ENCODE assay signal across 8 cellular contexts in the genomic region with DNA sequence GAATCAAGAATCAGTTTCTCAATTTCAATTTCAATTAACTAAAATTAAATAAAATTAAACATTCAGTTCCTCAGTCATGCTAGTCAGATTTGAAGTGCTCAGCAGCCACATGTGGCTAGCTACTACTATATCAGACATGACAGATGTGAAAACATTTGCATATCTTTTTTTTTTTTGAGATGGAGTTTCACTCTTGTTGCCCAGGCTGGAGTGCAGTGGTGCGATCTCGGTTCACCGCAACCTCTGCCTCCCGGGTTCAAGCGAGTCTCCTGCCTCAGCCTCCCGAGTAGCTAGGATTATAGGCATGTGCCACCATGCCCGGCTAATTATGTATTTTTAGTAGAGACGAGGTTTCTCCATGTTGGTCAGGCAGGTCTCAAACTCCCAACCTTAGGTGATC.
A peak's percentile ranks its signal among the peaks of the same experiment; 100 is the strongest.
DNase-seq lines count a peak whose midpoint lies in the region; ATAC-seq and TF ChIP-seq lines count a peak whose summit lies in the region.
"Not testable (repeated sequence)": the region's sequence is repeated elsewhere in the genome, so short reads cannot be mapped to it uniquely, and the experiment has no call there.

No MANE protein-coding gene starts in this region.

- H3K36me3 Mint-ChIP-seq in stimulated activated naive B cell treated with anti-CD40 and anti-IgM and Interleukin-4, amounts not matched to agents 10 μg/mL and 1 μg/mL and 100 μg/mL, for 72 hours = not testable (repeated sequence)

- H3F3A ChIP-seq in MM.1S (ENCODE audit: insufficient read depth, low read length) = not testable (repeated sequence)

- peaks cover 16% of the 10 kb centered on the region for H3K4me1 ChIP-seq in MM.1S (ENCODE audit: low read length)

- H3K4me1 Mint-ChIP-seq in stimulated activated naive B cell treated with anti-CD40 and anti-IgM and Interleukin-4, amounts not matched to agents 10 μg/mL and 1 μg/mL and 100 μg/mL, for 72 hours = peaks cover 6 to 24% of the 10 kb centered on the region in 2 donors

- H3K36me3 ChIP-seq in MM.1S (replicated peaks; ENCODE audit: insufficient read depth, low read length) = not testable (repeated sequence)

- not testable (repeated sequence) for H3K4me3 Mint-ChIP-seq in stimulated activated naive B cell treated with anti-CD40 and anti-IgM and Interleukin-4, amounts not matched to agents 10 μg/mL and 1 μg/mL and 100 μg/mL, for 72 hours

- TF ChIP-seq CTCF in MM.1S (IDR thresholded peaks at IDR 0.05; ENCODE audit: low read length) = not testable (repeated sequence)

- H3K9me3 Mint-ChIP-seq in stimulated activated naive B cell treated with anti-CD40 and anti-IgM and Interleukin-4, amounts not matched to agents 10 μg/mL and 1 μg/mL and 100 μg/mL, for 72 hours = not testable (repeated sequence)

- DNase-seq in MM.1S = peak; percentile 33
- DNase-seq in stimulated activated naive B cell treated with anti-CD40 and anti-IgM and Interleukin-4, amounts not matched to agents 10 μg/mL and 1 μg/mL and 100 μg/mL, for 72 hours = not testable (repeated sequence)

- H3K9ac ChIP-seq in MM.1S (ENCODE audit: low read length) = not testable (repeated sequence)

- not testable (repeated sequence) for H3K27ac Mint-ChIP-seq in stimulated activated naive B cell treated with anti-CD40 and anti-IgM and Interleukin-4, amounts not matched to agents 10 μg/mL and 1 μg/mL and 100 μg/mL, for 72 hours

- H3K9me2 ChIP-seq in MM.1S (replicated peaks; ENCODE audit: insufficient read depth, low read length) = not testable (repeated sequence)

- H2AFZ ChIP-seq in MM.1S (ENCODE audit: low read length) = not testable (repeated sequence)

- not testable (repeated sequence) for H4K20me1 ChIP-seq in MM.1S (ENCODE audit: insufficient read depth, low read length)

- not testable (repeated sequence) for H3K79me2 ChIP-seq in MM.1S (ENCODE audit: low read length)

- ATAC-seq in GM18505 (IDR thresholded peaks at IDR 0.05; ENCODE audit: unreplicated experiment) (peak; percentile 68), GM19023 (IDR thresholded peaks at IDR 0.05; ENCODE audit: unreplicated experiment) (peak; percentile 59), GM21381 (IDR thresholded peaks at IDR 0.05; ENCODE audit: unreplicated experiment) (peak; percentile 78), HG02571 (IDR thresholded peaks at IDR 0.05; ENCODE audit: unreplicated experiment) (peak; percentile 67), HG02943 (IDR thresholded peaks at IDR 0.05; ENCODE audit: low read depth, unreplicated experiment) (peak; percentile 70), HG03354 (IDR thresholded peaks at IDR 0.05; ENCODE audit: poor library complexity, severe bottlenecking, unreplicated experiment) (peak; percentile 80)
- ATAC-seq in stimulated activated naive B cell treated with anti-CD40 and anti-IgM and Interleukin-4, amounts not matched to agents 10 μg/mL and 1 μg/mL and 100 μg/mL, for 72 hours (replicated peaks) = peak; percentile 65 to 75

- H3K27me3 ChIP-seq in MM.1S (replicated peaks; ENCODE audit: insufficient read depth, low read length) = not testable (repeated sequence)

- TF ChIP-seq POLR2A in GM18505 (IDR thresholded peaks at IDR 0.05; ENCODE audit: borderline replicate concordance, extremely low read depth, insufficient read depth, insufficient read length) = not testable (repeated sequence)

- H3K27ac ChIP-seq in MM.1S (ENCODE audit: low read length) = not testable (repeated sequence)

- H3K4me3 ChIP-seq in MM.1S (ENCODE audit: low read length) = not testable (repeated sequence)

- not testable (repeated sequence) for H3K4me2 ChIP-seq in MM.1S (ENCODE audit: low read depth, low read length)

- H3K9me3 ChIP-seq in MM.1S (replicated peaks; ENCODE audit: insufficient read depth, low read length) = not testable (repeated sequence)

- H3K27me3 Mint-ChIP-seq in stimulated activated naive B cell treated with anti-CD40 and anti-IgM and Interleukin-4, amounts not matched to agents 10 μg/mL and 1 μg/mL and 100 μg/mL, for 72 hours = peaks cover 5 to 14% of the 10 kb centered on the region in 2 donors
